Comparison of ENCODE assay signal across 10 cellular contexts in genomic region chr18:77088977-77089795, GRCh38. TPM values are rescaled to one million over a fixed set of nuclear protein-coding genes. Genes with fewer than 3 reads are reported as not detected.
DNase-seq lines count a peak whose midpoint lies in the region; ATAC-seq, FAIRE-seq and TF ChIP-seq lines count a peak whose summit lies in the region.
"Had no signal": no experiment of that assay in that cellular context is flagged by ENCODE, and none has a peak within 500 bp of the region (broad histone marks: within the 10 kb centered on the region; RNA-seq: fewer than 3 reads in every experiment).

No MANE protein-coding gene starts in this region.

- FAIRE-seq in RCC 7860 (lab: Jason Lieb, UNC), result no peak

- peak overlapping the region; percentile 26 to 90 (median 69) for H3K27ac ChIP-seq in upper lobe of left lung

- H3K4me1 ChIP-seq in upper lobe of left lung, result peaks cover 24 to 69% (median 47%) of the 10 kb centered on the region in 4 donors
- H3K4me1 ChIP-seq: BE2C had no signal

- peak in 1 of 4 donors; percentile 24 for TF ChIP-seq EP300 in upper lobe of left lung (IDR thresholded peaks at IDR 0.05)

- H3K9me3 ChIP-seq in upper lobe of left lung, result no peaks in the 10 kb centered on the region
- H3K9me3 ChIP-seq: BE2C, transverse colon had no signal

- ATAC-seq in activated T-cell treated with anti-CD3 and anti-CD28 coated beads, Interleukin-2, amount 50 U/mL, for 72 hours (replicated peaks in 1 of 2), result peak in 1 of 2 donors; percentile 18
- ATAC-seq in activated CD8-positive, alpha-beta T cell treated with anti-CD3 and anti-CD28 coated beads, Interleukin-2, amount 10 ng/mL, durations not matched to agents 7 days and 5 days, result no peak
- ATAC-seq in left lobe of liver (peak; percentile 24), upper lobe of left lung (ENCODE audit: low FRiP score in 2 of 2) (peak in 1 of 2 donors; percentile 88)

- TF ChIP-seq CTCF in upper lobe of left lung (IDR thresholded peaks at IDR 0.05), result no peak

- H3K4me1 Mint-ChIP-seq in activated T-cell treated with anti-CD3 and anti-CD28 coated beads, Interleukin-2, amount 50 U/mL, for 72 hours (ENCODE audit: low read depth), result peaks cover 59% of the 10 kb centered on the region
- H3K4me1 Mint-ChIP-seq in activated CD8-positive, alpha-beta T cell treated with anti-CD3 and anti-CD28 coated beads, Interleukin-2, amount 10 ng/mL, durations not matched to agents 7 days and 5 days (ENCODE audit: low read depth), result peaks cover 52% of the 10 kb centered on the region

- CTCF ChIA-PET in activated CD8-positive, alpha-beta T cell treated with anti-CD3 and anti-CD28 coated beads, Interleukin-2, amount 10 ng/mL, durations not matched to agents 7 days and 5 days (lab: Charles Lee), result no interaction called here

- no peak for DNase-seq in activated T-cell treated with anti-CD3 and anti-CD28 coated beads, Interleukin-2, amount 50 U/mL, for 72 hours
- no peak for DNase-seq in activated T-cell treated with anti-CD3 and anti-CD28 coated beads, Interleukin-2, amount 50 U/mL, for 48 hours
- DNase-seq in activated CD8-positive, alpha-beta T cell treated with anti-CD3 and anti-CD28 coated beads, Interleukin-2, amount 10 ng/mL, durations not matched to agents 7 days and 5 days, result no peak
- DNase-seq in left lobe of liver (ENCODE audit: low spot score), result no peak
- DNase-seq in upper lobe of left lung, result peak in 1 of 2 donors; percentile 79
- no peak for DNase-seq in RCC 7860 (ENCODE audit: low spot score)
- no peak for DNase-seq in NCI-H82 treated with DMSO at 0.1 percent for 48 hours (lab: John Stamatoyannopoulos, UW; ENCODE audit: unreplicated experiment)
- no peak for DNase-seq in NCI-H187 treated with DMSO at 0.1 percent for 48 hours (lab: John Stamatoyannopoulos, UW)
- DNase-seq: BE2C, transverse colon had no signal

- TF ChIP-seq POLR2A in upper lobe of left lung (IDR thresholded peaks at IDR 0.05), result no peak

- peaks cover 4 to 9% of the 10 kb centered on the region in 2 donors for H3K36me3 Mint-ChIP-seq in activated T-cell treated with anti-CD3 and anti-CD28 coated beads, Interleukin-2, amount 50 U/mL, for 72 hours (ENCODE audit: insufficient read depth in 2 of 2)
- H3K36me3 Mint-ChIP-seq in activated CD8-positive, alpha-beta T cell treated with anti-CD3 and anti-CD28 coated beads, Interleukin-2, amount 10 ng/mL, durations not matched to agents 7 days and 5 days (ENCODE audit: low read depth), result peaks cover 63% of the 10 kb centered on the region

- H3K27me3 Mint-ChIP-seq in activated T-cell treated with anti-CD3 and anti-CD28 coated beads, Interleukin-2, amount 50 U/mL, for 72 hours (ENCODE audit: low read depth), result no peaks in the 10 kb centered on the region
- H3K27me3 Mint-ChIP-seq in activated CD8-positive, alpha-beta T cell treated with anti-CD3 and anti-CD28 coated beads, Interleukin-2, amount 10 ng/mL, durations not matched to agents 7 days and 5 days (ENCODE audit: low read depth), result no peaks in the 10 kb centered on the region

- no peaks in the 10 kb centered on the region for H3K36me3 ChIP-seq in upper lobe of left lung
- H3K36me3 ChIP-seq: BE2C, transverse colon had no signal

- WGBS in upper lobe of left lung, 2 donors, result 81 to 88% methylated on average over 15 to 16 of the region's 16 CpGs

- no peaks in the 10 kb centered on the region for H3K9me3 Mint-ChIP-seq in activated T-cell treated with anti-CD3 and anti-CD28 coated beads, Interleukin-2, amount 50 U/mL, for 72 hours
- no peaks in the 10 kb centered on the region for H3K9me3 Mint-ChIP-seq in activated CD8-positive, alpha-beta T cell treated with anti-CD3 and anti-CD28 coated beads, Interleukin-2, amount 10 ng/mL, durations not matched to agents 7 days and 5 days (ENCODE audit: insufficient read depth)

- peak overlapping the region; percentile 10 for H3K27ac Mint-ChIP-seq in activated T-cell treated with anti-CD3 and anti-CD28 coated beads, Interleukin-2, amount 50 U/mL, for 72 hours
- H3K27ac Mint-ChIP-seq in activated CD8-positive, alpha-beta T cell treated with anti-CD3 and anti-CD28 coated beads, Interleukin-2, amount 10 ng/mL, durations not matched to agents 7 days and 5 days, result peak overlapping the region; percentile 74

- H3K4me3 ChIP-seq in upper lobe of left lung, result no peak overlapping the region
- H3K4me3 ChIP-seq: transverse colon had no signal

- no peak overlapping the region for H3K4me3 Mint-ChIP-seq in activated T-cell treated with anti-CD3 and anti-CD28 coated beads, Interleukin-2, amount 50 U/mL, for 72 hours
- no peak overlapping the region for H3K4me3 Mint-ChIP-seq in activated CD8-positive, alpha-beta T cell treated with anti-CD3 and anti-CD28 coated beads, Interleukin-2, amount 10 ng/mL, durations not matched to agents 7 days and 5 days

- POLR2A ChIA-PET in activated CD8-positive, alpha-beta T cell treated with anti-CD3 and anti-CD28 coated beads, Interleukin-2, amount 10 ng/mL, durations not matched to agents 7 days and 5 days (lab: Charles Lee), result no interaction called here

- H3K27me3 ChIP-seq in upper lobe of left lung, result no peaks in the 10 kb centered on the region
- H3K27me3 ChIP-seq: BE2C, transverse colon had no signal

RNA-seq across cellular contexts. Expression of gene MBP, which starts 43.4 kb away (rescaled TPM):
- 100 to 1,000 TPM; 101 to 107 TPM for total RNA-seq in activated T-cell treated with anti-CD3 and anti-CD28 coated beads, Interleukin-2, amount 50 U/mL, for 72 hours
- 10 to 100 TPM; 86.5 to 87.0 TPM for total RNA-seq in activated CD8-positive, alpha-beta T cell treated with anti-CD3 and anti-CD28 coated beads, Interleukin-2, amount 10 ng/mL, durations not matched to agents 7 days and 5 days
- total RNA-seq in left lobe of liver (24.1 TPM), upper lobe of left lung (10 to 100 TPM; 55.5 to 87.6 (median 68.8) TPM)
